Comparison of ENCODE assay signal across 1 cellular context in genomic region chr12:68532887-68533248, GRCh38.
TF ChIP-seq lines count a peak whose summit lies in the region.

No MANE protein-coding gene starts in this region.

TF ChIP-seq in GM23338, 12 proteins besides CTCF, POLR2A, EP300 and RAD21 (continued from another document):
- TF ChIP-seq, protein P1, sequence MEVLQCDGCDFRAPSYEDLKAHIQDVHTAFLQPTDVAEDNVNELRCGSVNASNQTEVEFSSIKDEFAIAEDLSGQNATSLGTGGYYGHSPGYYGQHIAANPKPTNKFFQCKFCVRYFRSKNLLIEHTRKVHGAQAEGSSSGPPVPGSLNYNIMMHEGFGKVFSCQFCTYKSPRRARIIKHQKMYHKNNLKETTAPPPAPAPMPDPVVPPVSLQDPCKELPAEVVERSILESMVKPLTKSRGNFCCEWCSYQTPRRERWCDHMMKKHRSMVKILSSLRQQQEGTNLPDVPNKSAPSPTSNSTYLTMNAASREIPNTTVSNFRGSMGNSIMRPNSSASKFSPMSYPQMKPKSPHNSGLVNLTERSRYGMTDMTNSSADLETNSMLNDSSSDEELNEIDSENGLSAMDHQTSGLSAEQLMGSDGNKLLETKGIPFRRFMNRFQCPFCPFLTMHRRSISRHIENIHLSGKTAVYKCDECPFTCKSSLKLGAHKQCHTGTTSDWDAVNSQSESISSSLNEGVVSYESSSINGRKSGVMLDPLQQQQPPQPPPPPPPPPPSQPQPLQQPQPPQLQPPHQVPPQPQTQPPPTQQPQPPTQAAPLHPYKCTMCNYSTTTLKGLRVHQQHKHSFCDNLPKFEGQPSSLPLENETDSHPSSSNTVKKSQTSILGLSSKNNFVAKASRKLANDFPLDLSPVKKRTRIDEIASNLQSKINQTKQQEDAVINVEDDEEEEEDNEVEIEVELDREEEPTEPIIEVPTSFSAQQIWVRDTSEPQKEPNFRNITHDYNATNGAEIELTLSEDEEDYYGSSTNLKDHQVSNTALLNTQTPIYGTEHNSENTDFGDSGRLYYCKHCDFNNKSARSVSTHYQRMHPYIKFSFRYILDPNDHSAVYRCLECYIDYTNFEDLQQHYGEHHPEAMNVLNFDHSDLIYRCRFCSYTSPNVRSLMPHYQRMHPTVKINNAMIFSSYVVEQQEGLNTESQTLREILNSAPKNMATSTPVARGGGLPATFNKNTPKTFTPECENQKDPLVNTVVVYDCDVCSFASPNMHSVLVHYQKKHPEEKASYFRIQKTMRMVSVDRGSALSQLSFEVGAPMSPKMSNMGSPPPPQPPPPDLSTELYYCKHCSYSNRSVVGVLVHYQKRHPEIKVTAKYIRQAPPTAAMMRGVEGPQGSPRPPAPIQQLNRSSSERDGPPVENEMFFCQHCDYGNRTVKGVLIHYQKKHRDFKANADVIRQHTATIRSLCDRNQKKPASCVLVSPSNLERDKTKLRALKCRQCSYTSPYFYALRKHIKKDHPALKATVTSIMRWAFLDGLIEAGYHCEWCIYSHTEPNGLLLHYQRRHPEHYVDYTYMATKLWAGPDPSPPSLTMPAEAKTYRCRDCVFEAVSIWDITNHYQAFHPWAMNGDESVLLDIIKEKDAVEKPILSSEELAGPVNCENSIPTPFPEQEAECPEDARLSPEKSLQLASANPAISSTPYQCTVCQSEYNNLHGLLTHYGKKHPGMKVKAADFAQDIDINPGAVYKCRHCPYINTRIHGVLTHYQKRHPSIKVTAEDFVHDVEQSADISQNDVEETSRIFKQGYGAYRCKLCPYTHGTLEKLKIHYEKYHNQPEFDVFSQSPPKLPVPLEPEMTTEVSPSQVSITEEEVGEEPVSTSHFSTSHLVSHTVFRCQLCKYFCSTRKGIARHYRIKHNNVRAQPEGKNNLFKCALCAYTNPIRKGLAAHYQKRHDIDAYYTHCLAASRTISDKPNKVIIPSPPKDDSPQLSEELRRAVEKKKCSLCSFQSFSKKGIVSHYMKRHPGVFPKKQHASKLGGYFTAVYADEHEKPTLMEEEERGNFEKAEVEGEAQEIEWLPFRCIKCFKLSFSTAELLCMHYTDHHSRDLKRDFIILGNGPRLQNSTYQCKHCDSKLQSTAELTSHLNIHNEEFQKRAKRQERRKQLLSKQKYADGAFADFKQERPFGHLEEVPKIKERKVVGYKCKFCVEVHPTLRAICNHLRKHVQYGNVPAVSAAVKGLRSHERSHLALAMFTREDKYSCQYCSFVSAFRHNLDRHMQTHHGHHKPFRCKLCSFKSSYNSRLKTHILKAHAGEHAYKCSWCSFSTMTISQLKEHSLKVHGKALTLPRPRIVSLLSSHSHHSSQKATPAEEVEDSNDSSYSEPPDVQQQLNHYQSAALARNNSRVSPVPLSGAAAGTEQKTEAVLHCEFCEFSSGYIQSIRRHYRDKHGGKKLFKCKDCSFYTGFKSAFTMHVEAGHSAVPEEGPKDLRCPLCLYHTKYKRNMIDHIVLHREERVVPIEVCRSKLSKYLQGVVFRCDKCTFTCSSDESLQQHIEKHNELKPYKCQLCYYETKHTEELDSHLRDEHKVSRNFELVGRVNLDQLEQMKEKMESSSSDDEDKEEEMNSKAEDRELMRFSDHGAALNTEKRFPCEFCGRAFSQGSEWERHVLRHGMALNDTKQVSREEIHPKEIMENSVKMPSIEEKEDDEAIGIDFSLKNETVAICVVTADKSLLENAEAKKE (CRISPR knock-in tag; IDR thresholded peaks at IDR 0.05) = no peak
- TF ChIP-seq REST (IDR thresholded peaks at IDR 0.05; ENCODE audit: unreplicated experiment) = no peak
